1 cellular context compared by ENCODE assay signal in the genomic region with DNA sequence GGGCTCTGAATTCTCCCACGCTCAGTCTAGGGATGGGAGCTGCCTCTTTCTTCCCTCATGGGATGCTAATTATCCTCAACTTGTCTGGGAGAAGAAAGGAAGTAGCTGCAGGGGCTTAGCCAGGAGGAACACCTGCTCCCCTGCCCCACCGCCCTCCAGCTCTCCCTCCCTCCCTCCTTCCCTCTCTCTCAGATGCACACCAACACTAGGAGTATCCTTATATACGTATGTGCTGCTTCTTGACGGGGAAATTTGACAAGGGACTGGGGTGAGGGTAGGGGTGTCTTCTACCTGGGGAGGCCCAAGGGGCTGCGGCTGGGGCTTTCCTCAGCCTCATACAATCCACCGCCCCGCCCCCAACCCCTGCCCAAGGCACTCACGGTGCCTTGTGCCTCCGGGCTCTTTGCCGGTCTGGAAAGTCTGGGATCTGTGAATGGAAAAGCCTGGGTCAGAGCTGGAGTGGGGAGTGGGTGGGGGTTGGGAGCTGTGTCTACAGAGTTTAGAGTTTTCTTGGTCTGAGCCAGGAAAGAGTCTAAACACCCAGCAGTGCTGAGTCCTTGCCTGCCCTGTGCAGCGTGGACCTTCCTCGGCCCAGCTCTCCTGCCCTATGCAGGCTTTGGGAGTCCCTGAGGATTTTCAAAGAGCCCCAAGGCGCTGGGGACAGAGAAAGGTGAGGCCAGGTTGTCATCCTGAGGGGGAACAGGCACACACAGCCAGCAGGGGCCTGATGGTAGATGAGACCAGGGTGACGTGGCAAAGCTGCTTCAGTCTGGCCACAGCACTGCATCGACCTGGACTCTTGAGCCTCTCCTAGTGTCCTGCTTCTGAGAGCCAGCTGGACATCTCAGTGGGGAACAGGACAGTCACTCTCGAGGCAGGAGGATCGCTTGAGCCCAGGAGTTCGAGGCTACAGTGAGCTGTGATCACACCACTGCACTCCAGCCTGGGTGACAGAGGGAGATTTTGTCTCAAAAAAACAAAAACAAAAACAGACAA.
TF ChIP-seq lines count a peak whose summit lies in the region.

No MANE protein-coding gene starts in this region.

TF ChIP-seq in HepG2, 621 proteins besides CTCF, POLR2A, EP300 and RAD21 (continued from another document and continues in another):
- TF ChIP-seq, protein P1, sequence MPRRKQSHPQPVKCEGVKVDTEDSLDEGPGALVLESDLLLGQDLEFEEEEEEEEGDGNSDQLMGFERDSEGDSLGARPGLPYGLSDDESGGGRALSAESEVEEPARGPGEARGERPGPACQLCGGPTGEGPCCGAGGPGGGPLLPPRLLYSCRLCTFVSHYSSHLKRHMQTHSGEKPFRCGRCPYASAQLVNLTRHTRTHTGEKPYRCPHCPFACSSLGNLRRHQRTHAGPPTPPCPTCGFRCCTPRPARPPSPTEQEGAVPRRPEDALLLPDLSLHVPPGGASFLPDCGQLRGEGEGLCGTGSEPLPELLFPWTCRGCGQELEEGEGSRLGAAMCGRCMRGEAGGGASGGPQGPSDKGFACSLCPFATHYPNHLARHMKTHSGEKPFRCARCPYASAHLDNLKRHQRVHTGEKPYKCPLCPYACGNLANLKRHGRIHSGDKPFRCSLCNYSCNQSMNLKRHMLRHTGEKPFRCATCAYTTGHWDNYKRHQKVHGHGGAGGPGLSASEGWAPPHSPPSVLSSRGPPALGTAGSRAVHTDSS (CRISPR knock-in tag; conservative IDR thresholded peaks at IDR 0.05), result 0 out of 2 replicates have a peak, but pooled peaks have one; percentile 31
- TF ChIP-seq, protein P2, sequence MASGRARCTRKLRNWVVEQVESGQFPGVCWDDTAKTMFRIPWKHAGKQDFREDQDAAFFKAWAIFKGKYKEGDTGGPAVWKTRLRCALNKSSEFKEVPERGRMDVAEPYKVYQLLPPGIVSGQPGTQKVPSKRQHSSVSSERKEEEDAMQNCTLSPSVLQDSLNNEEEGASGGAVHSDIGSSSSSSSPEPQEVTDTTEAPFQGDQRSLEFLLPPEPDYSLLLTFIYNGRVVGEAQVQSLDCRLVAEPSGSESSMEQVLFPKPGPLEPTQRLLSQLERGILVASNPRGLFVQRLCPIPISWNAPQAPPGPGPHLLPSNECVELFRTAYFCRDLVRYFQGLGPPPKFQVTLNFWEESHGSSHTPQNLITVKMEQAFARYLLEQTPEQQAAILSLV (CRISPR knock-in tag; IDR thresholded peaks at IDR 0.05; ENCODE audit: borderline replicate concordance), result 0 out of 2 replicates have a peak, but pooled peaks have one; percentile 19
- TF ChIP-seq TAF1 (CRISPR knock-in tag; IDR thresholded peaks at IDR 0.05) (peak; percentile 59; the same call in 1 of the 2 replicates), NR2F6 (IDR thresholded peaks at IDR 0.05) (no peak), NR2F6 (CRISPR knock-in tag; IDR thresholded peaks at IDR 0.05) (0 out of 2 replicates have a peak, but pooled peaks have one; percentile 21), ZNF225 (CRISPR knock-in tag; IDR thresholded peaks at IDR 0.05) (no peak), ZNF776 (CRISPR knock-in tag; IDR thresholded peaks at IDR 0.05) (no peak), ZC3H4 (CRISPR knock-in tag; IDR thresholded peaks at IDR 0.05; ENCODE audit: borderline replicate concordance) (no peak), ZMYM3 (CRISPR knock-in tag; IDR thresholded peaks at IDR 0.05) (peak; percentile 90), ZNF382 (CRISPR knock-in tag; IDR thresholded peaks at IDR 0.05; ENCODE audit: borderline replicate concordance) (no peak), GATAD2A (CRISPR knock-in tag; IDR thresholded peaks at IDR 0.05) (no peak), ZSCAN21 (CRISPR knock-in tag; IDR thresholded peaks at IDR 0.05; ENCODE audit: borderline replicate concordance) (peak; percentile 38; the same call in 1 of the 2 replicates), JUND (CRISPR knock-in tag; IDR thresholded peaks at IDR 0.05) (no peak), ZNF674 (CRISPR knock-in tag; IDR thresholded peaks at IDR 0.05; ENCODE audit: low read depth) (no peak), RARA (CRISPR knock-in tag; IDR thresholded peaks at IDR 0.05) (no peak), ZNF614 (CRISPR knock-in tag; IDR thresholded peaks at IDR 0.05; ENCODE audit: borderline replicate concordance) (peak; percentile 59; the same call in 1 of the 2 replicates), ZNF138 (CRISPR knock-in tag; IDR thresholded peaks at IDR 0.05; ENCODE audit: low read depth) (no peak), ZNF276 (CRISPR knock-in tag; IDR thresholded peaks at IDR 0.05; ENCODE audit: low read depth) (0 out of 2 replicates have a peak, but pooled peaks have one; percentile 45), ZGPAT (CRISPR knock-in tag; IDR thresholded peaks at IDR 0.05) (peak; percentile 40; the same call in 1 of the 2 replicates), CC2D1A (CRISPR knock-in tag; IDR thresholded peaks at IDR 0.05) (no peak), KDM2A (CRISPR knock-in tag; IDR thresholded peaks at IDR 0.05; ENCODE audit: borderline replicate concordance, low read depth) (peak; percentile 51; the same call in 1 of the 2 replicates), MLX (CRISPR knock-in tag; IDR thresholded peaks at IDR 0.05) (no peak), FOXP1 (IDR thresholded peaks at IDR 0.05) (no peak), FOXP1 (CRISPR knock-in tag; IDR thresholded peaks at IDR 0.05) (no peak), HES4 (CRISPR knock-in tag; IDR thresholded peaks at IDR 0.05; ENCODE audit: borderline replicate concordance) (no peak), THYN1 (CRISPR knock-in tag; IDR thresholded peaks at IDR 0.05; ENCODE audit: borderline replicate concordance, low read depth) (no peak), ZNF576 (CRISPR knock-in tag; IDR thresholded peaks at IDR 0.05) (no peak), NR3C1 (CRISPR knock-in tag; IDR thresholded peaks at IDR 0.05) (no peak), SMYD3 (CRISPR knock-in tag; IDR thresholded peaks at IDR 0.05) (no peak), SP4 (CRISPR knock-in tag; IDR thresholded peaks at IDR 0.05) (0 out of 2 replicates have a peak, but pooled peaks have one; percentile 29), ZNF205 (CRISPR knock-in tag; IDR thresholded peaks at IDR 0.05) (peak; percentile 46; the same call in 1 of the 2 replicates), NFKB2 (CRISPR knock-in tag; IDR thresholded peaks at IDR 0.05; ENCODE audit: borderline replicate concordance) (no peak), NR1H2 (CRISPR knock-in tag; IDR thresholded peaks at IDR 0.05; ENCODE audit: borderline replicate concordance, low read depth) (no peak), SIX1 (CRISPR knock-in tag; IDR thresholded peaks at IDR 0.05; ENCODE audit: borderline replicate concordance) (no peak), ZNF296 (CRISPR knock-in tag; conservative IDR thresholded peaks at IDR 0.05) (peak; percentile 78), ZNF788 (CRISPR knock-in tag; IDR thresholded peaks at IDR 0.05; ENCODE audit: borderline replicate concordance) (peak; percentile 20; the same call in 1 of the 2 replicates), ZNF768 (CRISPR knock-in tag; IDR thresholded peaks at IDR 0.05) (peak; percentile 71; the same call in 1 of the 2 replicates), ZBTB7B (CRISPR knock-in tag; IDR thresholded peaks at IDR 0.05) (no peak)
- TF ChIP-seq, protein P3, sequence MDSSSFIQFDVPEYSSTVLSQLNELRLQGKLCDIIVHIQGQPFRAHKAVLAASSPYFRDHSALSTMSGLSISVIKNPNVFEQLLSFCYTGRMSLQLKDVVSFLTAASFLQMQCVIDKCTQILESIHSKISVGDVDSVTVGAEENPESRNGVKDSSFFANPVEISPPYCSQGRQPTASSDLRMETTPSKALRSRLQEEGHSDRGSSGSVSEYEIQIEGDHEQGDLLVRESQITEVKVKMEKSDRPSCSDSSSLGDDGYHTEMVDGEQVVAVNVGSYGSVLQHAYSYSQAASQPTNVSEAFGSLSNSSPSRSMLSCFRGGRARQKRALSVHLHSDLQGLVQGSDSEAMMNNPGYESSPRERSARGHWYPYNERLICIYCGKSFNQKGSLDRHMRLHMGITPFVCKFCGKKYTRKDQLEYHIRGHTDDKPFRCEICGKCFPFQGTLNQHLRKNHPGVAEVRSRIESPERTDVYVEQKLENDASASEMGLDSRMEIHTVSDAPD (CRISPR knock-in tag; IDR thresholded peaks at IDR 0.05), result no peak
- TF ChIP-seq, protein P4, sequence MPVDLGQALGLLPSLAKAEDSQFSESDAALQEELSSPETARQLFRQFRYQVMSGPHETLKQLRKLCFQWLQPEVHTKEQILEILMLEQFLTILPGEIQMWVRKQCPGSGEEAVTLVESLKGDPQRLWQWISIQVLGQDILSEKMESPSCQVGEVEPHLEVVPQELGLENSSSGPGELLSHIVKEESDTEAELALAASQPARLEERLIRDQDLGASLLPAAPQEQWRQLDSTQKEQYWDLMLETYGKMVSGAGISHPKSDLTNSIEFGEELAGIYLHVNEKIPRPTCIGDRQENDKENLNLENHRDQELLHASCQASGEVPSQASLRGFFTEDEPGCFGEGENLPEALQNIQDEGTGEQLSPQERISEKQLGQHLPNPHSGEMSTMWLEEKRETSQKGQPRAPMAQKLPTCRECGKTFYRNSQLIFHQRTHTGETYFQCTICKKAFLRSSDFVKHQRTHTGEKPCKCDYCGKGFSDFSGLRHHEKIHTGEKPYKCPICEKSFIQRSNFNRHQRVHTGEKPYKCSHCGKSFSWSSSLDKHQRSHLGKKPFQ (CRISPR knock-in tag; IDR thresholded peaks at IDR 0.05; ENCODE audit: insufficient replicate concordance), result no peak
- TF ChIP-seq, protein P5, sequence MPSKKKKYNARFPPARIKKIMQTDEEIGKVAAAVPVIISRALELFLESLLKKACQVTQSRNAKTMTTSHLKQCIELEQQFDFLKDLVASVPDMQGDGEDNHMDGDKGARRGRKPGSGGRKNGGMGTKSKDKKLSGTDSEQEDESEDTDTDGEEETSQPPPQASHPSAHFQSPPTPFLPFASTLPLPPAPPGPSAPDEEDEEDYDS (CRISPR knock-in tag; IDR thresholded peaks at IDR 0.05), result 0 out of 2 replicates have a peak, but pooled peaks have one; percentile 31
- TF ChIP-seq, protein P6, sequence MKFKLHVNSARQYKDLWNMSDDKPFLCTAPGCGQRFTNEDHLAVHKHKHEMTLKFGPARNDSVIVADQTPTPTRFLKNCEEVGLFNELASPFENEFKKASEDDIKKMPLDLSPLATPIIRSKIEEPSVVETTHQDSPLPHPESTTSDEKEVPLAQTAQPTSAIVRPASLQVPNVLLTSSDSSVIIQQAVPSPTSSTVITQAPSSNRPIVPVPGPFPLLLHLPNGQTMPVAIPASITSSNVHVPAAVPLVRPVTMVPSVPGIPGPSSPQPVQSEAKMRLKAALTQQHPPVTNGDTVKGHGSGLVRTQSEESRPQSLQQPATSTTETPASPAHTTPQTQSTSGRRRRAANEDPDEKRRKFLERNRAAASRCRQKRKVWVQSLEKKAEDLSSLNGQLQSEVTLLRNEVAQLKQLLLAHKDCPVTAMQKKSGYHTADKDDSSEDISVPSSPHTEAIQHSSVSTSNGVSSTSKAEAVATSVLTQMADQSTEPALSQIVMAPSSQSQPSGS (CRISPR knock-in tag; IDR thresholded peaks at IDR 0.05), result peak; percentile 56; the same call in 1 of the 2 replicates
- TF ChIP-seq, protein P7, sequence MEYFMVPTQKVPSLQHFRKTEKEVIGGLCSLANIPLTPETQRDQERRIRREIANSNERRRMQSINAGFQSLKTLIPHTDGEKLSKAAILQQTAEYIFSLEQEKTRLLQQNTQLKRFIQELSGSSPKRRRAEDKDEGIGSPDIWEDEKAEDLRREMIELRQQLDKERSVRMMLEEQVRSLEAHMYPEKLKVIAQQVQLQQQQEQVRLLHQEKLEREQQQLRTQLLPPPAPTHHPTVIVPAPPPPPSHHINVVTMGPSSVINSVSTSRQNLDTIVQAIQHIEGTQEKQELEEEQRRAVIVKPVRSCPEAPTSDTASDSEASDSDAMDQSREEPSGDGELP (IDR thresholded peaks at IDR 0.05; ENCODE audit: borderline replicate concordance, low read depth), result peak; percentile 72; the same call in 1 of the 2 replicates
- TF ChIP-seq, protein P8, sequence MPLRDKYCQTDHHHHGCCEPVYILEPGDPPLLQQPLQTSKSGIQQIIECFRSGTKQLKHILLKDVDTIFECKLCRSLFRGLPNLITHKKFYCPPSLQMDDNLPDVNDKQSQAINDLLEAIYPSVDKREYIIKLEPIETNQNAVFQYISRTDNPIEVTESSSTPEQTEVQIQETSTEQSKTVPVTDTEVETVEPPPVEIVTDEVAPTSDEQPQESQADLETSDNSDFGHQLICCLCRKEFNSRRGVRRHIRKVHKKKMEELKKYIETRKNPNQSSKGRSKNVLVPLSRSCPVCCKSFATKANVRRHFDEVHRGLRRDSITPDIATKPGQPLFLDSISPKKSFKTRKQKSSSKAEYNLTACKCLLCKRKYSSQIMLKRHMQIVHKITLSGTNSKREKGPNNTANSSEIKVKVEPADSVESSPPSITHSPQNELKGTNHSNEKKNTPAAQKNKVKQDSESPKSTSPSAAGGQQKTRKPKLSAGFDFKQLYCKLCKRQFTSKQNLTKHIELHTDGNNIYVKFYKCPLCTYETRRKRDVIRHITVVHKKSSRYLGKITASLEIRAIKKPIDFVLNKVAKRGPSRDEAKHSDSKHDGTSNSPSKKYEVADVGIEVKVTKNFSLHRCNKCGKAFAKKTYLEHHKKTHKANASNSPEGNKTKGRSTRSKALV (CRISPR knock-in tag; IDR thresholded peaks at IDR 0.05), result no peak; the same call in 1 of the 2 replicates
